In genomic region chr6:111683126-111683525, GRCh38 we compare ENCODE assay signal across 14 cellular contexts.
DNase-seq lines count a peak whose midpoint lies in the region; ATAC-seq and TF ChIP-seq lines count a peak whose summit lies in the region.
"Had no signal": no experiment of that assay in that cellular context is flagged by ENCODE, and none has a peak within 500 bp of the region (broad histone marks: within the 10 kb centered on the region; RNA-seq: fewer than 3 reads in every experiment).

No MANE protein-coding gene starts in this region.

- POLR2A ChIA-PET in CD4-positive, alpha-beta memory T cell (lab: Charles Lee; ENCODE audit: partially characterized antibody): interaction anchor here (1.1 kb wide), 1 partner anchor 12 kb away, joined by 5 read pairs; no protein-coding TSS in a partner anchor
- POLR2A ChIA-PET in A673 (lab: Charles Lee; ENCODE audit: low non-redundant PET): no interaction called here

- peak overlapping the region in 7 of 8 donors; percentile 6 to 79 (median 58) for H3K4me3 Mint-ChIP-seq in CD4-positive, alpha-beta memory T cell
- no peak overlapping the region for H3K4me3 Mint-ChIP-seq in glutamatergic neuron (ENCODE audit: unreplicated experiment)
- H3K4me3 Mint-ChIP-seq: dendritic cell treated with granulocyte-macrophage colony-stimulating factor and Interleukin-4, amounts not matched to agents 40 ng/mL and 50 ng/mL, for 4 days had no signal

- TF ChIP-seq CTCF in right atrium auricular region (IDR thresholded peaks at IDR 0.05) (no peak), A673 (conservative IDR thresholded peaks at IDR 0.05; ENCODE audit: low read depth, low read length) (no peak), glutamatergic neuron (IDR thresholded peaks at IDR 0.05; ENCODE audit: partially characterized antibody, unreplicated experiment) (no peak)

- H3K36me3 Mint-ChIP-seq in CD4-positive, alpha-beta memory T cell: peaks cover 78 to 90% of the 10 kb centered on the region in 2 donors
- H3K36me3 Mint-ChIP-seq in glutamatergic neuron (ENCODE audit: unreplicated experiment): peaks cover 10% of the 10 kb centered on the region

- no peaks in the 10 kb centered on the region for H3K27me3 Mint-ChIP-seq in CD4-positive, alpha-beta memory T cell
- peaks cover 2% of the 10 kb centered on the region for H3K27me3 Mint-ChIP-seq in glutamatergic neuron (ENCODE audit: unreplicated experiment)
- H3K27me3 Mint-ChIP-seq: dendritic cell treated with granulocyte-macrophage colony-stimulating factor and Interleukin-4, amounts not matched to agents 40 ng/mL and 50 ng/mL, for 4 days had no signal

- peaks cover 80% of the 10 kb centered on the region for H3K4me1 ChIP-seq in CD4-positive, alpha-beta memory T cell (ENCODE audit: insufficient read depth, low read length)
- peaks cover 76% of the 10 kb centered on the region for H3K4me1 ChIP-seq in adipocyte (ENCODE audit: control insufficient read depth, insufficient read depth, low read length)
- H3K4me1 ChIP-seq in right atrium auricular region: peaks cover 0 to 52% of the 10 kb centered on the region in 2 donors
- H3K4me1 ChIP-seq in A673 (ENCODE audit: insufficient read depth, low read length, poor library complexity, severe bottlenecking): peaks cover 9% of the 10 kb centered on the region

- peak overlapping the region in 6 of 7 donors; percentile 47 to 94 (median 84) for H3K27ac Mint-ChIP-seq in CD4-positive, alpha-beta memory T cell
- no peak overlapping the region for H3K27ac Mint-ChIP-seq in glutamatergic neuron (ENCODE audit: unreplicated experiment)
- H3K27ac Mint-ChIP-seq: dendritic cell treated with granulocyte-macrophage colony-stimulating factor and Interleukin-4, amounts not matched to agents 40 ng/mL and 50 ng/mL, for 4 days had no signal

- H3K36me3 ChIP-seq in CD4-positive, alpha-beta memory T cell (ENCODE audit: insufficient read depth, low read length): peaks cover 50% of the 10 kb centered on the region
- H3K36me3 ChIP-seq in adipocyte (ENCODE audit: control insufficient read depth, insufficient read depth, low read length, severe bottlenecking) (peaks cover 44% of the 10 kb centered on the region), right atrium auricular region (peaks cover 8% of the 10 kb centered on the region), A673 (ENCODE audit: insufficient read depth, low read length, poor library complexity, severe bottlenecking) (no peaks in the 10 kb centered on the region)
- H3K36me3 ChIP-seq: prostate gland had no signal

- H3K9ac ChIP-seq in adipocyte (ENCODE audit: low read length): peak overlapping the region; percentile 62
- H3K9ac ChIP-seq: BLaER1 had no signal

- intact Hi-C loops in CD4-positive, alpha-beta memory T cell (cut with micrococcal nuclease): no loop called here
- intact Hi-C loops in A673 (cut with micrococcal nuclease; ENCODE audit: unreplicated experiment): no loop called here

- no peak overlapping the region for H3K4me3 ChIP-seq in CD4-positive, alpha-beta memory T cell (ENCODE audit: low read length in 2 of 2)
- H3K4me3 ChIP-seq in adipocyte (ENCODE audit: low read length) (no peak overlapping the region), right atrium auricular region (no peak overlapping the region), skin epidermis (no peak overlapping the region), A673 (ENCODE audit: low read depth, low read length, poor library complexity, severe bottlenecking) (no peak overlapping the region)
- H3K4me3 ChIP-seq: BLaER1, prostate gland had no signal

- no peaks in the 10 kb centered on the region for H3K9me3 Mint-ChIP-seq in CD4-positive, alpha-beta memory T cell
- peaks cover 10% of the 10 kb centered on the region for H3K9me3 Mint-ChIP-seq in glutamatergic neuron (ENCODE audit: unreplicated experiment)
- H3K9me3 Mint-ChIP-seq: dendritic cell treated with granulocyte-macrophage colony-stimulating factor and Interleukin-4, amounts not matched to agents 40 ng/mL and 50 ng/mL, for 4 days had no signal

- H3K9me3 ChIP-seq in CD4-positive, alpha-beta memory T cell (ENCODE audit: control insufficient read depth in 1 of 2, low read length in 2 of 2): no peaks in the 10 kb centered on the region
- H3K9me3 ChIP-seq in adipocyte (ENCODE audit: control insufficient read depth, low read length): no peaks in the 10 kb centered on the region
- H3K9me3 ChIP-seq in right atrium auricular region: no peaks in the 10 kb centered on the region
- no peaks in the 10 kb centered on the region for H3K9me3 ChIP-seq in A673 (ENCODE audit: low read depth, low read length, poor library complexity, severe bottlenecking)
- H3K9me3 ChIP-seq: BLaER1, prostate gland had no signal

- no TSS peak for BruUV-seq in A673 (replicated peaks; lab: Mats Ljungman, UMichigan)

- no peak for DNase-seq in CD4-positive, alpha-beta memory T cell
- no peak for DNase-seq in adipocyte (ENCODE audit: low read depth)
- DNase-seq in right atrium auricular region (ENCODE audit: low spot score): no peak
- DNase-seq in A673 (ENCODE audit: low spot score): no peak
- no peak for DNase-seq in NCI-H446 (lab: John Stamatoyannopoulos, UW)
- DNase-seq in glutamatergic neuron: no peak
- DNase-seq: activated T-cell treated with anti-CD3 and anti-CD28 coated beads, Interleukin-2, amount 50 U/mL, for 48 hours; MM.1S had no signal

- no peak for ATAC-seq in GM19452 (IDR thresholded peaks at IDR 0.05; ENCODE audit: unreplicated experiment)

- H3K27ac ChIP-seq in CD4-positive, alpha-beta memory T cell (ENCODE audit: low read depth, low read length): peak overlapping the region; percentile 15
- H3K27ac ChIP-seq in right atrium auricular region (peak overlapping the region; percentile 74 to 82), skin epidermis (peak overlapping the region in 17 of 21 experiments; percentile 7 to 82 (median 65)), A673 (ENCODE audit: low read depth, low read length, poor library complexity, severe bottlenecking) (no peak overlapping the region)
- H3K27ac ChIP-seq: BLaER1, RWPE1 had no signal

- no peaks in the 10 kb centered on the region for H3K27me3 ChIP-seq in CD4-positive, alpha-beta memory T cell (ENCODE audit: insufficient read depth, low read length)
- no peaks in the 10 kb centered on the region for H3K27me3 ChIP-seq in adipocyte (replicated peaks; ENCODE audit: control insufficient read depth, insufficient read depth, low read length)
- H3K27me3 ChIP-seq in right atrium auricular region: no peaks in the 10 kb centered on the region
- H3K27me3 ChIP-seq in A673 (replicated peaks; ENCODE audit: insufficient read depth, low read depth, low read length, poor library complexity): no peaks in the 10 kb centered on the region
- H3K27me3 ChIP-seq: BLaER1 had no signal

- CTCF ChIA-PET in CD4-positive, alpha-beta memory T cell (lab: Charles Lee; ENCODE audit: partially characterized antibody): no interaction called here
- CTCF ChIA-PET in A673 (lab: Charles Lee): no interaction called here

- H3K4me1 Mint-ChIP-seq in CD4-positive, alpha-beta memory T cell: peaks cover 71 to 93% (median 83%) of the 10 kb centered on the region in 4 donors
- H3K4me1 Mint-ChIP-seq in glutamatergic neuron (ENCODE audit: low read depth, unreplicated experiment): peaks cover 31% of the 10 kb centered on the region
